In genomic region chr19:57949296-57949695, GRCh38 we compare ENCODE assay signal across 1 cellular context.
TF ChIP-seq lines count a peak whose summit lies in the region.

No MANE protein-coding gene starts in this region.

TF ChIP-seq in H1, 55 proteins besides CTCF, POLR2A, EP300 and RAD21:
- no peak for TF ChIP-seq CHD7 (IDR thresholded peaks at IDR 0.05; ENCODE audit: insufficient replicate concordance, low read length)
- no peak for TF ChIP-seq TEAD4 (IDR thresholded peaks at IDR 0.05; ENCODE audit: low read depth, low read length)
- TF ChIP-seq HDAC6 (IDR thresholded peaks at IDR 0.05; ENCODE audit: low read depth, low read length) = no peak
- TF ChIP-seq SP1 (IDR thresholded peaks at IDR 0.05; ENCODE audit: low read depth, low read length) = no peak
- no peak for TF ChIP-seq FOSL1 (IDR thresholded peaks at IDR 0.05; ENCODE audit: insufficient read depth, low read depth, low read length)
- TF ChIP-seq RFX5 (IDR thresholded peaks at IDR 0.05; ENCODE audit: borderline replicate concordance, low read depth, low read length) = no peak
- TF ChIP-seq KDM4A (IDR thresholded peaks at IDR 0.05; ENCODE audit: low read depth, low read length, severe bottlenecking) = no peak
- TF ChIP-seq TAF1 (IDR thresholded peaks at IDR 0.05; ENCODE audit: low read depth, low read length) = no peak
- no peak for TF ChIP-seq RXRA (IDR thresholded peaks at IDR 0.05; ENCODE audit: insufficient read depth, low read depth, low read length)
- no peak for TF ChIP-seq JUND (IDR thresholded peaks at IDR 0.05; ENCODE audit: low read length)
- TF ChIP-seq KDM5A (IDR thresholded peaks at IDR 0.05; ENCODE audit: low read length) = no peak
- TF ChIP-seq ATF3 (IDR thresholded peaks at IDR 0.05; ENCODE audit: insufficient read depth, low read depth, low read length) = no peak
- TF ChIP-seq ZNF274 (IDR thresholded peaks at IDR 0.05; ENCODE audit: borderline replicate concordance, extremely low read depth, low read length) = no peak
- no peak for TF ChIP-seq CTBP2 (IDR thresholded peaks at IDR 0.05; ENCODE audit: borderline replicate concordance, insufficient read depth, insufficient read length, low read length)
- TF ChIP-seq SIX5 (IDR thresholded peaks at IDR 0.05; ENCODE audit: low read depth, low read length) = no peak
